In the genomic region with DNA sequence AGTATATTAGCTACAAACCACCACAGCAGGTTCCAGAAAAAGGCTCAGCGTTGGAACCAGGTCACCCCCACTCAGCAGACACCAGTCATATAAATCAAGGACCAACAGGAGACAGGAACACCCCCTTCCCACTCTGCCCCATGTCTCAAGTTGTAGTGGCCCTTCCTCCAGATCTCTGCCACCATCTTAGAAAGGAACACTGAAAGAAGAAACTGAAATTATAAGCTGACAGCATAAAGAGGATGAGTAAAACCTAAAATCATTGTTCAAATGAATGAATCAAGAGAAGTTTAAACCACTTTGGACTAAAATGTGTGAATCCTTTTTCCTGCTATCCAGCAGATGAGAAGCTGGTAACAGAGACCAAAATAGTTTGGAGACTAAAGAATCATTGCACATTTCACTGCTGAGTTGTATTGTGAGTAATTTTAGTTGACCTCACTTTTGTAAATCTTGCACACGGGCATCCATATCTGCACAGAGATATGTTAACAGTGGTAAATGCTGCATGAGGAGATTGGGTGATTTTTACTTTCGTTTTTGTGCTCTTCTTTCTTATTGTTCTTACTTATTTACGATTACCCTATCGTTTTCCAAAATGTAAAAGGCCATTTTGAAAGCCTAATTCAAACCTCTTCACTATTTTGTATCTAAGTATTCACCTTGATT, we compare ENCODE assay signal across 22 cellular contexts. TPM values are rescaled to one million over a fixed set of nuclear protein-coding genes. Genes with fewer than 3 reads are reported as not detected.
A peak's percentile ranks its signal among the peaks of the same experiment; 100 is the strongest.
DNase-seq lines count a peak whose midpoint lies in the region; ATAC-seq and TF ChIP-seq lines count a peak whose summit lies in the region.
"Had no signal": no experiment of that assay in that cellular context is flagged by ENCODE, and none has a peak within 500 bp of the region (broad histone marks: within the 10 kb centered on the region; RNA-seq: fewer than 3 reads in every experiment).

No MANE protein-coding gene starts in this region.

- H3K9me3 Mint-ChIP-seq in activated T-cell treated with anti-CD3 and anti-CD28 coated beads, Interleukin-2, amount 50 U/mL, for 4 hours = peaks cover 11% of the 10 kb centered on the region
- H3K9me3 Mint-ChIP-seq in activated CD8-positive, alpha-beta T cell treated with anti-CD3 and anti-CD28 coated beads, Interleukin-2, amount 10 ng/mL, durations not matched to agents 7 days and 5 days (ENCODE audit: insufficient read depth) = peaks cover 21% of the 10 kb centered on the region
- peaks cover 3 to 17% (median 10%) of the 10 kb centered on the region in 11 donors for H3K9me3 Mint-ChIP-seq in naive thymus-derived CD4-positive, alpha-beta T cell

- TF ChIP-seq POLR2A in erythroblast (IDR thresholded peaks at IDR 0.05; ENCODE audit: low read length) (no peak), body of pancreas (IDR thresholded peaks at IDR 0.05) (no peak)

- peak; percentile 65 to 69 for ATAC-seq in activated T-cell treated with anti-CD3 and anti-CD28 coated beads, Interleukin-2, amount 50 U/mL, for 4 hours
- ATAC-seq in activated CD8-positive, alpha-beta T cell treated with anti-CD3 and anti-CD28 coated beads, Interleukin-2, amount 10 ng/mL, durations not matched to agents 7 days and 5 days = no peak
- ATAC-seq in naive thymus-derived CD4-positive, alpha-beta T cell = no peak
- no peak for ATAC-seq in body of pancreas
- ATAC-seq: pancreas, Right ventricle myocardium inferior, WTC11 had no signal

- peaks cover 2% of the 10 kb centered on the region for H3K36me3 Mint-ChIP-seq in activated T-cell treated with anti-CD3 and anti-CD28 coated beads, Interleukin-2, amount 50 U/mL, for 4 hours (ENCODE audit: insufficient read depth)
- peaks cover 26% of the 10 kb centered on the region for H3K36me3 Mint-ChIP-seq in activated CD8-positive, alpha-beta T cell treated with anti-CD3 and anti-CD28 coated beads, Interleukin-2, amount 10 ng/mL, durations not matched to agents 7 days and 5 days (ENCODE audit: low read depth)
- peaks cover 0 to 26% (median 6%) of the 10 kb centered on the region in 5 donors for H3K36me3 Mint-ChIP-seq in naive thymus-derived CD4-positive, alpha-beta T cell

- no peaks in the 10 kb centered on the region for H3K27me3 ChIP-seq in naive thymus-derived CD4-positive, alpha-beta T cell (ENCODE audit: control insufficient read depth in 2 of 2, insufficient read depth in 2 of 2, low read length in 2 of 2)
- no peaks in the 10 kb centered on the region for H3K27me3 ChIP-seq in body of pancreas
- H3K27me3 ChIP-seq: pancreas, sigmoid colon, uterus had no signal

- H3K36me3 ChIP-seq in naive thymus-derived CD4-positive, alpha-beta T cell (ENCODE audit: control insufficient read depth in 2 of 3, insufficient read depth in 3 of 3, low read length in 3 of 3) = no peaks in the 10 kb centered on the region
- H3K36me3 ChIP-seq in body of pancreas (replicated peaks in 1 of 2; ENCODE audit: insufficient read depth in 1 of 2, low read depth in 2 of 2) = no peaks in the 10 kb centered on the region
- H3K36me3 ChIP-seq: pancreas, sigmoid colon, uterus had no signal

- no peak for DNase-seq in activated T-cell treated with anti-CD3 and anti-CD28 coated beads, Interleukin-2, amount 50 U/mL, for 4 hours
- DNase-seq in activated T-cell treated with anti-CD3 and anti-CD28 coated beads for 4 hours (no peak), HCEC 1CT (peak; percentile 10), GM10266 (ENCODE audit: extremely low spot score) (no peak), erythroblast (lab: John Stamatoyannopoulos, UW) (no peak), body of pancreas (no peak)
- no peak for DNase-seq in activated CD8-positive, alpha-beta T cell treated with anti-CD3 and anti-CD28 coated beads, Interleukin-2, amount 10 ng/mL, durations not matched to agents 7 days and 5 days
- DNase-seq in naive thymus-derived CD4-positive, alpha-beta T cell = no peak
- DNase-seq: central memory CD4-positive, alpha-beta T cell; NCI-H1092; NCI-H2081; pancreas; sigmoid colon; uterus had no signal

- no peaks in the 10 kb centered on the region for H3K27me3 Mint-ChIP-seq in activated T-cell treated with anti-CD3 and anti-CD28 coated beads, Interleukin-2, amount 50 U/mL, for 4 hours (ENCODE audit: low read depth)
- no peaks in the 10 kb centered on the region for H3K27me3 Mint-ChIP-seq in activated CD8-positive, alpha-beta T cell treated with anti-CD3 and anti-CD28 coated beads, Interleukin-2, amount 10 ng/mL, durations not matched to agents 7 days and 5 days (ENCODE audit: low read depth)
- H3K27me3 Mint-ChIP-seq in naive thymus-derived CD4-positive, alpha-beta T cell = peaks cover 0 to 38% (median 0%) of the 10 kb centered on the region in 5 donors

- H3K4me1 ChIP-seq in naive thymus-derived CD4-positive, alpha-beta T cell (ENCODE audit: control insufficient read depth in 2 of 2, insufficient read depth in 2 of 2, low read length in 2 of 2) = peaks cover 0 to 7% of the 10 kb centered on the region in 2 donors
- no peaks in the 10 kb centered on the region for H3K4me1 ChIP-seq in body of pancreas
- H3K4me1 ChIP-seq: pancreas, sigmoid colon, uterus had no signal

- H3K4me3 Mint-ChIP-seq in activated T-cell treated with anti-CD3 and anti-CD28 coated beads, Interleukin-2, amount 50 U/mL, for 4 hours = peak overlapping the region; percentile 24
- H3K4me3 Mint-ChIP-seq in activated CD8-positive, alpha-beta T cell treated with anti-CD3 and anti-CD28 coated beads, Interleukin-2, amount 10 ng/mL, durations not matched to agents 7 days and 5 days = no peak overlapping the region
- peak overlapping the region in 7 of 10 donors; percentile 1 to 29 (median 25) for H3K4me3 Mint-ChIP-seq in naive thymus-derived CD4-positive, alpha-beta T cell
- H3K4me3 Mint-ChIP-seq: WTC11 had no signal

- H3K4me3 ChIP-seq in naive thymus-derived CD4-positive, alpha-beta T cell (ENCODE audit: low read length) = peak overlapping the region; percentile 16
- H3K4me3 ChIP-seq in body of pancreas = no peak overlapping the region
- H3K4me3 ChIP-seq: lung, pancreas, sigmoid colon, uterus had no signal

- no peaks in the 10 kb centered on the region for H3K9me3 ChIP-seq in naive thymus-derived CD4-positive, alpha-beta T cell (ENCODE audit: control insufficient read depth in 2 of 3, low read length in 3 of 3)
- H3K9me3 ChIP-seq in body of pancreas = no peaks in the 10 kb centered on the region
- H3K9me3 ChIP-seq: pancreas, sigmoid colon, uterus had no signal

- H3K27ac Mint-ChIP-seq in activated CD8-positive, alpha-beta T cell treated with anti-CD3 and anti-CD28 coated beads, Interleukin-2, amount 10 ng/mL, durations not matched to agents 7 days and 5 days = peak overlapping the region; percentile 50
- H3K27ac Mint-ChIP-seq in naive thymus-derived CD4-positive, alpha-beta T cell = peak overlapping the region in 1 of 9 donors; percentile 9
- H3K27ac Mint-ChIP-seq: WTC11 had no signal

- intact Hi-C loops in naive thymus-derived CD4-positive, alpha-beta T cell (cut with micrococcal nuclease) = no loop called here
- intact Hi-C loops in body of pancreas (cut with DNase I) = no loop called here

- H3K27ac ChIP-seq in naive thymus-derived CD4-positive, alpha-beta T cell (ENCODE audit: low read depth, low read length) = no peak overlapping the region
- no peak overlapping the region for H3K27ac ChIP-seq in body of pancreas
- H3K27ac ChIP-seq: pancreas, sigmoid colon, uterus had no signal

- TF ChIP-seq CTCF in GM10266 (IDR thresholded peaks at IDR 0.05; ENCODE audit: control insufficient read depth, insufficient read depth, low read depth, missing control alignments) (no peak), body of pancreas (IDR thresholded peaks at IDR 0.05) (no peak)

- peaks cover 10% of the 10 kb centered on the region for H3K4me1 Mint-ChIP-seq in activated T-cell treated with anti-CD3 and anti-CD28 coated beads, Interleukin-2, amount 50 U/mL, for 4 hours (ENCODE audit: low read depth)
- H3K4me1 Mint-ChIP-seq in activated CD8-positive, alpha-beta T cell treated with anti-CD3 and anti-CD28 coated beads, Interleukin-2, amount 10 ng/mL, durations not matched to agents 7 days and 5 days (ENCODE audit: low read depth) = peaks cover 24% of the 10 kb centered on the region
- H3K4me1 Mint-ChIP-seq in naive thymus-derived CD4-positive, alpha-beta T cell = peaks cover 0 to 17% (median 5%) of the 10 kb centered on the region in 7 donors

- POLR2A ChIA-PET in activated CD8-positive, alpha-beta T cell treated with anti-CD3 and anti-CD28 coated beads, Interleukin-2, amount 10 ng/mL, durations not matched to agents 7 days and 5 days (lab: Charles Lee) = interaction anchor here (0.7 kb wide), 1 partner anchor 93 kb away, joined by 3 read pairs; no protein-coding TSS in a partner anchor
- POLR2A ChIA-PET in naive thymus-derived CD4-positive, alpha-beta T cell (lab: Charles Lee) = no interaction called here

- CTCF ChIA-PET in activated CD8-positive, alpha-beta T cell treated with anti-CD3 and anti-CD28 coated beads, Interleukin-2, amount 10 ng/mL, durations not matched to agents 7 days and 5 days (lab: Charles Lee) = interaction anchor here (0.5 to 1.6 kb wide), 6 partner anchors 14 to 167 kb away, joined by 3 to 4 read pairs (median 3); no protein-coding TSS in a partner anchor
- CTCF ChIA-PET in naive thymus-derived CD4-positive, alpha-beta T cell (lab: Charles Lee) = no interaction called here

- 47% methylated on average over 5 of the region's 5 CpGs for WGBS in body of pancreas, 2 donors

RNA-seq across cellular contexts. Expression of a gene that starts 19.8 kb away (rescaled TPM):
- not detected for total RNA-seq in activated T-cell treated with anti-CD3 and anti-CD28 coated beads, Interleukin-2, amount 50 U/mL, for 4 hours
- total RNA-seq in activated CD8-positive, alpha-beta T cell treated with anti-CD3 and anti-CD28 coated beads, Interleukin-2, amount 10 ng/mL, durations not matched to agents 7 days and 5 days = under 1 TPM; 0.34 to 0.37 TPM
- total RNA-seq in naive thymus-derived CD4-positive, alpha-beta T cell = 1 to 10 TPM in 2 of 5 experiments, under 1 TPM in 1, not detected in 2; 0.17 to 7.4 (median 2.4) TPM
- not detected for polyA plus RNA-seq in naive thymus-derived CD4-positive, alpha-beta T cell
- not detected for total RNA-seq in body of pancreas
- total RNA-seq: Daoy, myocyte, NCI-H460, Right ventricle myocardium inferior, sigmoid colon, subcutaneous adipose tissue, uterus, WTC11 had no signal
- polyA plus RNA-seq: AG04450, pancreas had no signal

RNA-seq across cellular contexts. Expression of a gene that starts 53.9 kb away (rescaled TPM):
- total RNA-seq in activated T-cell treated with anti-CD3 and anti-CD28 coated beads, Interleukin-2, amount 50 U/mL, for 4 hours = 1 to 10 TPM in 2 of 3 donors, under 1 TPM in 1; 0.57 to 3.2 (median 1.2) TPM
- total RNA-seq in activated CD8-positive, alpha-beta T cell treated with anti-CD3 and anti-CD28 coated beads, Interleukin-2, amount 10 ng/mL, durations not matched to agents 7 days and 5 days = 10 to 100 TPM; 41.4 to 41.5 TPM
- total RNA-seq in naive thymus-derived CD4-positive, alpha-beta T cell = 10 to 100 TPM in 2 of 5 experiments, 1 to 10 TPM in 3; 2.2 to 27.6 (median 4.5) TPM
- polyA plus RNA-seq in naive thymus-derived CD4-positive, alpha-beta T cell = under 1 TPM; 0.08 to 0.09 TPM
- total RNA-seq in body of pancreas = 1 to 10 TPM; 1.8 to 3.0 TPM
- total RNA-seq: Daoy, WTC11 had no signal

Comparison
In these comparisons a context has a peak if more than half of its experiments do, and no peak if none do; other contexts are left out.
1. ATAC-seq: peak in activated T-cell treated with anti-CD3 and anti-CD28 coated beads, Interleukin-2, amount 50 U/mL, for 4 hours (2 of 2); none in activated CD8-positive, alpha-beta T cell treated with anti-CD3 and anti-CD28 coated beads, Interleukin-2, amount 10 ng/mL, durations not matched to agents 7 days and 5 days (single experiment), naive thymus-derived CD4-positive, alpha-beta T cell (single experiment) and body of pancreas (single experiment).